26 cellular contexts compared by ENCODE assay signal in genomic region chr2:111192778-111193368, GRCh38.
"Had no signal": no experiment of that assay in that cellular context is flagged by ENCODE, and none has a peak within 500 bp of the region (broad histone marks: within the 10 kb centered on the region; RNA-seq: fewer than 3 reads in every experiment).

No MANE protein-coding gene starts in this region.

- ATAC-seq: heart right ventricle; left cardiac atrium; mucosa of descending colon; natural killer cell treated with Interleukin-12 subunit alpha and Interleukin-12 subunit beta and Interleukin-15 and Interleukin-18, amount 100 ng/mL, for 72 hours; sciatic nerve; stimulated activated effector memory CD8-positive, alpha-beta T cell treated with anti-CD3 and anti-CD28 coated beads, Interleukin-12 subunit alpha, Interleukin-12 subunit beta, amount 100 ng/mL, for 72 hours had no signal

- H3K9me3 ChIP-seq: esophagus squamous epithelium, heart right ventricle, left ventricle myocardium inferior, mucosa of descending colon, testis, tibial artery had no signal

- H3K9ac ChIP-seq: parathyroid adenoma had no signal

- H2AFZ ChIP-seq: parathyroid adenoma had no signal

- H3K4me1 ChIP-seq: esophagus squamous epithelium, heart right ventricle, left ventricle myocardium inferior, parathyroid adenoma, testis, tibial artery had no signal

- H3K27me3 ChIP-seq: esophagus squamous epithelium, heart right ventricle, testis, tibial artery had no signal

- H3K79me2 ChIP-seq: parathyroid adenoma had no signal

- H3K4me3 ChIP-seq: dorsolateral prefrontal cortex, esophagus squamous epithelium, heart right ventricle, left ventricle myocardium inferior, lung, mucosa of descending colon, testis, tibial artery had no signal

- DNase-seq: dorsolateral prefrontal cortex; effector CD4-positive, alpha-beta T cell; esophagus squamous epithelium; foreskin melanocyte; glutamatergic neuron; heart right ventricle; hippocampal formation; left cardiac atrium; left ventricle myocardium inferior; mucosa of descending colon; naive B cell; stimulated activated CD4-positive, alpha-beta T cell treated with anti-CD3 and anti-CD28 coated beads, Interleukin-2, amount 100 ng/mL, for 24 hours; stimulated activated CD4-positive, alpha-beta T cell treated with anti-CD3 and anti-CD28 coated beads, Interleukin-4, amount 100 ng/mL, for 24 hours; stimulated activated naive CD4-positive, alpha-beta T cell treated with Interleukin-2 at 50 U/mL for 16 hours; substantia nigra; testis; tibial artery had no signal

- FAIRE-seq: colon, endothelial cell of umbilical vein, islet of Langerhans, urothelium cell line had no signal

- H3K27ac ChIP-seq: dorsolateral prefrontal cortex, esophagus squamous epithelium, heart right ventricle, left ventricle myocardium inferior, parathyroid adenoma, testis, tibial artery had no signal

- H3K36me3 ChIP-seq: esophagus squamous epithelium, heart right ventricle, left ventricle myocardium inferior, tibial artery had no signal
